In the genomic region with DNA sequence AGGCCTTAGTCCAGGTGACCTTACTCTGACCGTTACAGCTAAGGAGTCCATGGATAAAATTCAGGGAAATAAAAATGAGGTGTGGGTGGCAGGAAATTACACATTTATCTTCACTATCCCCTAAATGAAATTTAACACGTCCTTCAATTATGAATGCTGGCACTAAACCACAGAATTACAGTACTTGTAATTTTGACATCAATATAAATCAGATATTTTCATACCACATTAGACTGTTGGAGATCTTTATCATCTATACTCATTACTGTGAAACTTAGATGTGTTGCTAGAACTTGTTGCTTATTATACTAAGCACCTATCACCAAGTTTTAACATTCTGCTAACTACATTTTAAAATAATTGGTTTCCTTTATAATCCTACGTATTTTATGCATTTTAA, we compare ENCODE assay signal across 2 cellular contexts.
TF ChIP-seq lines count a peak whose summit lies in the region.

No MANE protein-coding gene starts in this region.

TF ChIP-seq in HEK293, 187 proteins besides CTCF, POLR2A, EP300 and RAD21 (continued from another document):
- TF ChIP-seq, protein P1, sequence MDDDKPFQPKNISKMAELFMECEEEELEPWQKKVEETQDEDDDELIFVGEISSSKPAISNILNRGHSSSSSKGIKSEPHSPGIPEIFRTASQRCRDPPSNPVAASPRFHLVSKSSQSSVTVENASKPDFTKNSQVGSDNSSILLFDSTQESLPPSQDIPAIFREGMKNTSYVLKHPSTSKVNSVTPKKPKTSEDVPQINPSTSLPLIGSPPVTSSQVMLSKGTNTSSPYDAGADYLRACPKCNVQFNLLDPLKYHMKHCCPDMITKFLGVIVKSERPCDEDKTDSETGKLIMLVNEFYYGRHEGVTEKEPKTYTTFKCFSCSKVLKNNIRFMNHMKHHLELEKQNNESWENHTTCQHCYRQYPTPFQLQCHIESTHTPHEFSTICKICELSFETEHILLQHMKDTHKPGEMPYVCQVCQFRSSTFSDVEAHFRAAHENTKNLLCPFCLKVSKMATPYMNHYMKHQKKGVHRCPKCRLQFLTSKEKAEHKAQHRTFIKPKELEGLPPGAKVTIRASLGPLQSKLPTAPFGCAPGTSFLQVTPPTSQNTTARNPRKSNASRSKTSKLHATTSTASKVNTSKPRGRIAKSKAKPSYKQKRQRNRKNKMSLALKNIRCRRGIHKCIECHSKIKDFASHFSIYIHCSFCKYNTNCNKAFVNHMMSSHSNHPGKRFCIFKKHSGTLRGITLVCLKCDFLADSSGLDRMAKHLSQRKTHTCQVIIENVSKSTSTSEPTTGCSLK (tag by site-specific recombination; IDR thresholded peaks at IDR 0.05) = no peak
- no peak for TF ChIP-seq KLF16 (tag by site-specific recombination; IDR thresholded peaks at IDR 0.05)
- peak; percentile 79 for TF ChIP-seq SCRT2 (tag by site-specific recombination; IDR thresholded peaks at IDR 0.05)
- peak; percentile 86 for TF ChIP-seq SP7 (tag by site-specific recombination; IDR thresholded peaks at IDR 0.05)
- no peak for TF ChIP-seq REPIN1 (tag by site-specific recombination; IDR thresholded peaks at IDR 0.05; ENCODE audit: low read depth)
- TF ChIP-seq, protein P2, sequence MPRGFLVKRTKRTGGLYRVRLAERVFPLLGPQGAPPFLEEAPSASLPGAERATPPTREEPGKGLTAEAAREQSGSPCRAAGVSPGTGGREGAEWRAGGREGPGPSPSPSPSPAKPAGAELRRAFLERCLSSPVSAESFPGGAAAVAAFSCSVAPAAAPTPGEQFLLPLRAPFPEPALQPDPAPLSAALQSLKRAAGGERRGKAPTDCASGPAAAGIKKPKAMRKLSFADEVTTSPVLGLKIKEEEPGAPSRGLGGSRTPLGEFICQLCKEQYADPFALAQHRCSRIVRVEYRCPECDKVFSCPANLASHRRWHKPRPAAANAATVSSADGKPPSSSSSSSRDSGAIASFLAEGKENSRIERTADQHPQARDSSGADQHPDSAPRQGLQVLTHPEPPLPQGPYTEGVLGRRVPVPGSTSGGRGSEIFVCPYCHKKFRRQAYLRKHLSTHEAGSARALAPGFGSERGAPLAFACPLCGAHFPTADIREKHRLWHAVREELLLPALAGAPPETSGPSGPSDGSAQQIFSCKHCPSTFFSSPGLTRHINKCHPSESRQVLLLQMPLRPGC (tag by site-specific recombination; IDR thresholded peaks at IDR 0.05) = no peak
- 0 out of 2 replicates have a peak, but pooled peaks have one; percentile 19 for TF ChIP-seq WT1 (tag by site-specific recombination; IDR thresholded peaks at IDR 0.05)
- no peak for TF ChIP-seq TCF7L2 (IDR thresholded peaks at IDR 0.05; ENCODE audit: borderline replicate concordance, low read depth, low read length)
- peak; percentile 53 for TF ChIP-seq ZNF366 (tag by site-specific recombination; conservative IDR thresholded peaks at IDR 0.05)
- no peak for TF ChIP-seq ZNF112 (tag by site-specific recombination; IDR thresholded peaks at IDR 0.05)
- 0 out of 2 replicates have a peak, but pooled peaks have one; percentile 32 for TF ChIP-seq ZEB2 (tag by site-specific recombination; IDR thresholded peaks at IDR 0.05)
- TF ChIP-seq ZBTB17 (tag by site-specific recombination; IDR thresholded peaks at IDR 0.05) = 0 out of 2 replicates have a peak, but pooled peaks have one; percentile 10
- TF ChIP-seq ZNF391 (tag by site-specific recombination; IDR thresholded peaks at IDR 0.05; ENCODE audit: borderline replicate concordance, low read depth) = no peak
- TF ChIP-seq IKZF3 (tag by site-specific recombination; IDR thresholded peaks at IDR 0.05) = 0 out of 2 replicates have a peak, but pooled peaks have one; percentile 44
- TF ChIP-seq ZNF843 (tag by site-specific recombination; IDR thresholded peaks at IDR 0.05) = peak; percentile 63
- TF ChIP-seq KLF1 (tag by site-specific recombination; IDR thresholded peaks at IDR 0.05) = no peak
- no peak for TF ChIP-seq HOXA7 (CRISPR knock-in tag; IDR thresholded peaks at IDR 0.05; ENCODE audit: borderline replicate concordance)
- no peak for TF ChIP-seq ZNF423 (tag by site-specific recombination; IDR thresholded peaks at IDR 0.05)
- TF ChIP-seq ZBTB7A (tag by site-specific recombination; IDR thresholded peaks at IDR 0.05; ENCODE audit: low read depth) = no peak
- TF ChIP-seq, protein P3, sequence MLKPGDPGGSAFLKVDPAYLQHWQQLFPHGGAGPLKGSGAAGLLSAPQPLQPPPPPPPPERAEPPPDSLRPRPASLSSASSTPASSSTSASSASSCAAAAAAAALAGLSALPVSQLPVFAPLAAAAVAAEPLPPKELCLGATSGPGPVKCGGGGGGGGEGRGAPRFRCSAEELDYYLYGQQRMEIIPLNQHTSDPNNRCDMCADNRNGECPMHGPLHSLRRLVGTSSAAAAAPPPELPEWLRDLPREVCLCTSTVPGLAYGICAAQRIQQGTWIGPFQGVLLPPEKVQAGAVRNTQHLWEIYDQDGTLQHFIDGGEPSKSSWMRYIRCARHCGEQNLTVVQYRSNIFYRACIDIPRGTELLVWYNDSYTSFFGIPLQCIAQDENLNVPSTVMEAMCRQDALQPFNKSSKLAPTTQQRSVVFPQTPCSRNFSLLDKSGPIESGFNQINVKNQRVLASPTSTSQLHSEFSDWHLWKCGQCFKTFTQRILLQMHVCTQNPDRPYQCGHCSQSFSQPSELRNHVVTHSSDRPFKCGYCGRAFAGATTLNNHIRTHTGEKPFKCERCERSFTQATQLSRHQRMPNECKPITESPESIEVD (tag by site-specific recombination; IDR thresholded peaks at IDR 0.05) = peak; percentile 81

TF ChIP-seq in WTC11, 78 proteins besides CTCF, POLR2A, EP300 and RAD21:
- TF ChIP-seq, protein P4, sequence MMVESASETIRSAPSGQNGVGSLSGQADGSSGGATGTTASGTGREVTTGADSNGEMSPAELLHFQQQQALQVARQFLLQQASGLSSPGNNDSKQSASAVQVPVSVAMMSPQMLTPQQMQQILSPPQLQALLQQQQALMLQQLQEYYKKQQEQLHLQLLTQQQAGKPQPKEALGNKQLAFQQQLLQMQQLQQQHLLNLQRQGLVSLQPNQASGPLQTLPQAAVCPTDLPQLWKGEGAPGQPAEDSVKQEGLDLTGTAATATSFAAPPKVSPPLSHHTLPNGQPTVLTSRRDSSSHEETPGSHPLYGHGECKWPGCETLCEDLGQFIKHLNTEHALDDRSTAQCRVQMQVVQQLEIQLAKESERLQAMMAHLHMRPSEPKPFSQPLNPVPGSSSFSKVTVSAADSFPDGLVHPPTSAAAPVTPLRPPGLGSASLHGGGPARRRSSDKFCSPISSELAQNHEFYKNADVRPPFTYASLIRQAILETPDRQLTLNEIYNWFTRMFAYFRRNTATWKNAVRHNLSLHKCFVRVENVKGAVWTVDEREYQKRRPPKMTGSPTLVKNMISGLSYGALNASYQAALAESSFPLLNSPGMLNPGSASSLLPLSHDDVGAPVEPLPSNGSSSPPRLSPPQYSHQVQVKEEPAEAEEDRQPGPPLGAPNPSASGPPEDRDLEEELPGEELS (CRISPR knock-in tag; IDR thresholded peaks at IDR 0.05) = no peak
- TF ChIP-seq, protein P5, sequence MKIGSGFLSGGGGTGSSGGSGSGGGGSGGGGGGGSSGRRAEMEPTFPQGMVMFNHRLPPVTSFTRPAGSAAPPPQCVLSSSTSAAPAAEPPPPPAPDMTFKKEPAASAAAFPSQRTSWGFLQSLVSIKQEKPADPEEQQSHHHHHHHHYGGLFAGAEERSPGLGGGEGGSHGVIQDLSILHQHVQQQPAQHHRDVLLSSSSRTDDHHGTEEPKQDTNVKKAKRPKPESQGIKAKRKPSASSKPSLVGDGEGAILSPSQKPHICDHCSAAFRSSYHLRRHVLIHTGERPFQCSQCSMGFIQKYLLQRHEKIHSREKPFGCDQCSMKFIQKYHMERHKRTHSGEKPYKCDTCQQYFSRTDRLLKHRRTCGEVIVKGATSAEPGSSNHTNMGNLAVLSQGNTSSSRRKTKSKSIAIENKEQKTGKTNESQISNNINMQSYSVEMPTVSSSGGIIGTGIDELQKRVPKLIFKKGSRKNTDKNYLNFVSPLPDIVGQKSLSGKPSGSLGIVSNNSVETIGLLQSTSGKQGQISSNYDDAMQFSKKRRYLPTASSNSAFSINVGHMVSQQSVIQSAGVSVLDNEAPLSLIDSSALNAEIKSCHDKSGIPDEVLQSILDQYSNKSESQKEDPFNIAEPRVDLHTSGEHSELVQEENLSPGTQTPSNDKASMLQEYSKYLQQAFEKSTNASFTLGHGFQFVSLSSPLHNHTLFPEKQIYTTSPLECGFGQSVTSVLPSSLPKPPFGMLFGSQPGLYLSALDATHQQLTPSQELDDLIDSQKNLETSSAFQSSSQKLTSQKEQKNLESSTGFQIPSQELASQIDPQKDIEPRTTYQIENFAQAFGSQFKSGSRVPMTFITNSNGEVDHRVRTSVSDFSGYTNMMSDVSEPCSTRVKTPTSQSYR (CRISPR knock-in tag; IDR thresholded peaks at IDR 0.05) = no peak
- TF ChIP-seq TEAD4 (CRISPR knock-in tag; IDR thresholded peaks at IDR 0.05) (no peak), CREB1 (CRISPR knock-in tag; IDR thresholded peaks at IDR 0.05) (no peak), EMX1 (CRISPR knock-in tag; IDR thresholded peaks at IDR 0.05) (no peak), NR3C1 (CRISPR knock-in tag; conservative IDR thresholded peaks at IDR 0.05; ENCODE audit: low read depth) (no peak), ZNF138 (CRISPR knock-in tag; conservative IDR thresholded peaks at IDR 0.05) (no peak), FOXP1 (CRISPR knock-in tag; IDR thresholded peaks at IDR 0.05; ENCODE audit: borderline replicate concordance) (no peak), ZMAT4 (CRISPR knock-in tag; IDR thresholded peaks at IDR 0.05) (no peak), ZNF671 (CRISPR knock-in tag; IDR thresholded peaks at IDR 0.05) (no peak), ZNF219 (CRISPR knock-in tag; IDR thresholded peaks at IDR 0.05; ENCODE audit: borderline replicate concordance) (no peak), ZSCAN18 (CRISPR knock-in tag; IDR thresholded peaks at IDR 0.05) (no peak), PRRX2 (CRISPR knock-in tag; IDR thresholded peaks at IDR 0.05) (no peak), RELA (CRISPR knock-in tag; IDR thresholded peaks at IDR 0.05; ENCODE audit: borderline replicate concordance) (no peak), JAZF1 (CRISPR knock-in tag; IDR thresholded peaks at IDR 0.05) (no peak)
- TF ChIP-seq, protein P6, sequence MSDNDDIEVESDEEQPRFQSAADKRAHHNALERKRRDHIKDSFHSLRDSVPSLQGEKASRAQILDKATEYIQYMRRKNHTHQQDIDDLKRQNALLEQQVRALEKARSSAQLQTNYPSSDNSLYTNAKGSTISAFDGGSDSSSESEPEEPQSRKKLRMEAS (CRISPR knock-in tag; IDR thresholded peaks at IDR 0.05) = no peak
- TF ChIP-seq, protein P7, sequence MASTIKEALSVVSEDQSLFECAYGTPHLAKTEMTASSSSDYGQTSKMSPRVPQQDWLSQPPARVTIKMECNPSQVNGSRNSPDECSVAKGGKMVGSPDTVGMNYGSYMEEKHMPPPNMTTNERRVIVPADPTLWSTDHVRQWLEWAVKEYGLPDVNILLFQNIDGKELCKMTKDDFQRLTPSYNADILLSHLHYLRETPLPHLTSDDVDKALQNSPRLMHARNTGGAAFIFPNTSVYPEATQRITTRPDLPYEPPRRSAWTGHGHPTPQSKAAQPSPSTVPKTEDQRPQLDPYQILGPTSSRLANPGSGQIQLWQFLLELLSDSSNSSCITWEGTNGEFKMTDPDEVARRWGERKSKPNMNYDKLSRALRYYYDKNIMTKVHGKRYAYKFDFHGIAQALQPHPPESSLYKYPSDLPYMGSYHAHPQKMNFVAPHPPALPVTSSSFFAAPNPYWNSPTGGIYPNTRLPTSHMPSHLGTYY (CRISPR knock-in tag; IDR thresholded peaks at IDR 0.05) = no peak
- TF ChIP-seq, protein P8, sequence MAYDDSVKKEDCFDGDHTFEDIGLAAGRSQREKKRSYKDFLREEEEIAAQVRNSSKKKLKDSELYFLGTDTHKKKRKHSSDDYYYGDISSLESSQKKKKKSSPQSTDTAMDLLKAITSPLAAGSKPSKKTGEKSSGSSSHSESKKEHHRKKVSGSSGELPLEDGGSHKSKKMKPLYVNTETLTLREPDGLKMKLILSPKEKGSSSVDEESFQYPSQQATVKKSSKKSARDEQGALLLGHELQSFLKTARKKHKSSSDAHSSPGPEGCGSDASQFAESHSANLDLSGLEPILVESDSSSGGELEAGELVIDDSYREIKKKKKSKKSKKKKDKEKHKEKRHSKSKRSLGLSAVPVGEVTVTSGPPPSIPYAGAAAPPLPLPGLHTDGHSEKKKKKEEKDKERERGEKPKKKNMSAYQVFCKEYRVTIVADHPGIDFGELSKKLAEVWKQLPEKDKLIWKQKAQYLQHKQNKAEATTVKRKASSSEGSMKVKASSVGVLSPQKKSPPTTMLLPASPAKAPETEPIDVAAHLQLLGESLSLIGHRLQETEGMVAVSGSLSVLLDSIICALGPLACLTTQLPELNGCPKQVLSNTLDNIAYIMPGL (CRISPR knock-in tag; IDR thresholded peaks at IDR 0.05) = no peak
- TF ChIP-seq, protein P9, sequence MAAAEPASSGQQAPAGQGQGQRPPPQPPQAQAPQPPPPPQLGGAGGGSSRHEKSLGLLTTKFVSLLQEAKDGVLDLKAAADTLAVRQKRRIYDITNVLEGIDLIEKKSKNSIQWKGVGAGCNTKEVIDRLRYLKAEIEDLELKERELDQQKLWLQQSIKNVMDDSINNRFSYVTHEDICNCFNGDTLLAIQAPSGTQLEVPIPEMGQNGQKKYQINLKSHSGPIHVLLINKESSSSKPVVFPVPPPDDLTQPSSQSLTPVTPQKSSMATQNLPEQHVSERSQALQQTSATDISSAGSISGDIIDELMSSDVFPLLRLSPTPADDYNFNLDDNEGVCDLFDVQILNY (CRISPR knock-in tag; IDR thresholded peaks at IDR 0.05) = no peak
- TF ChIP-seq, protein P10, sequence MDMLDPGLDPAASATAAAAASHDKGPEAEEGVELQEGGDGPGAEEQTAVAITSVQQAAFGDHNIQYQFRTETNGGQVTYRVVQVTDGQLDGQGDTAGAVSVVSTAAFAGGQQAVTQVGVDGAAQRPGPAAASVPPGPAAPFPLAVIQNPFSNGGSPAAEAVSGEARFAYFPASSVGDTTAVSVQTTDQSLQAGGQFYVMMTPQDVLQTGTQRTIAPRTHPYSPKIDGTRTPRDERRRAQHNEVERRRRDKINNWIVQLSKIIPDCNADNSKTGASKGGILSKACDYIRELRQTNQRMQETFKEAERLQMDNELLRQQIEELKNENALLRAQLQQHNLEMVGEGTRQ (CRISPR knock-in tag; IDR thresholded peaks at IDR 0.05) = no peak
